In genomic region chr6:46090115-46091079, GRCh38 we compare ENCODE assay signal across 8 cellular contexts. TPM values are rescaled to one million over a fixed set of nuclear protein-coding genes. Genes with fewer than 3 reads are reported as not detected.
DNase-seq lines count a peak whose midpoint lies in the region; ATAC-seq, FAIRE-seq and TF ChIP-seq lines count a peak whose summit lies in the region.

No MANE protein-coding gene starts in this region.

- H3K4me1 ChIP-seq in body of pancreas, result no peaks in the 10 kb centered on the region

- intact Hi-C loops in body of pancreas (cut with DNase I), result loop anchor here (5.0 to 10.0 kb wide), 2 partner anchors 94 to 317 kb away; no protein-coding TSS in a partner anchor

- WGBS in body of pancreas, 2 donors, result 35 to 37% methylated on average over 10 of the region's 10 CpGs

- no peak for TF ChIP-seq POLR2A in body of pancreas (IDR thresholded peaks at IDR 0.05)

- ATAC-seq in GM18909 (IDR thresholded peaks at IDR 0.05; ENCODE audit: poor library complexity, unreplicated experiment) (peak; percentile 74), body of pancreas (peak; percentile 84), GM21367 (IDR thresholded peaks at IDR 0.05; ENCODE audit: unreplicated experiment) (no peak)

- peak; percentile 66 for FAIRE-seq in TTC549 (lab: Jason Lieb, UNC)

- no peaks in the 10 kb centered on the region for H3K9me3 ChIP-seq in body of pancreas

- DNase-seq in AML-193 (lab: John Stamatoyannopoulos, UW) (peak; percentile 58 to 65), NCI-H1105 treated with DMSO at 0.1 percent for 48 hours (lab: John Stamatoyannopoulos, UW) (peak; percentile 79), body of pancreas (peak; percentile 65 to 71 (median 68)), iPS-NIHi11 (ENCODE audit: low spot score) (peak; percentile 74)
- peak; percentile 31 to 48 (median 38) for DNase-seq in stimulated activated CD4-positive, alpha-beta T cell treated with anti-CD3 and anti-CD28 coated beads, Interleukin-12 subunit alpha, Interleukin-12 subunit beta, amount 100 ng/mL, for 48 hours (ENCODE audit: low read depth in 2 of 3, low spot score in 1 of 3)

- H3K4me3 ChIP-seq in body of pancreas, result no peak overlapping the region

- no peaks in the 10 kb centered on the region for H3K27me3 ChIP-seq in body of pancreas

- TF ChIP-seq CTCF in body of pancreas (IDR thresholded peaks at IDR 0.05), result peak; percentile 55 to 83 (median 77)

- H3K27ac ChIP-seq in body of pancreas, result no peak overlapping the region

- H3K36me3 ChIP-seq in body of pancreas (replicated peaks in 1 of 2; ENCODE audit: insufficient read depth in 1 of 2, low read depth in 2 of 2), result no peaks in the 10 kb centered on the region

RNA-seq across cellular contexts. Expression of gene ENPP4, which starts 39.4 kb away (rescaled TPM):
- 1 to 10 TPM; 5.9 to 9.9 TPM for total RNA-seq in body of pancreas
